In the genomic region with DNA sequence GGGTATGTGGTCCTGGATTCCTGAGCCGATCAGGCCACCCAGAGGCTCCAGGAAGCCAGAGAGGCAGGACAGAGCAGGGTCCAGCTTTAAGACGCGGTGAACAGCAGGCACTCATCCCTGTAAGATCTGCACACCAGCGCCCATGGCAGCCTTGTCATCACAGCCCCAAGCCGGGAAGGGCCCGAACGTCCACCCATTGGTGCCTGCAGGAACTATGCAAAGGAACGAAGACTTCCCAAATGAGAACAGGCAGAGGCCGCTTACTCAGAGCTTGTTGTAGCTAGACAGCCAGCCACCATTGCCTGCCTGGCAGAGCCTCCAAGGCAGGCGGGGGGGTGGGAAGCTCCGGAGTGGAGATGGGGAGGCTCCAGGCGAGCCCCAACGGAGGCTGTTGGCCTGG, we compare ENCODE assay signal across 23 cellular contexts. TPM values are rescaled to one million over a fixed set of nuclear protein-coding genes. Genes with fewer than 3 reads are reported as not detected.
"Had no signal": no experiment of that assay in that cellular context is flagged by ENCODE, and none has a peak within 500 bp of the region (broad histone marks: within the 10 kb centered on the region; RNA-seq: fewer than 3 reads in every experiment).

No MANE protein-coding gene starts in this region.

- H3K36me3 Mint-ChIP-seq: activated CD4-positive, alpha-beta memory T cell treated with anti-CD3 and anti-CD28 coated beads for 36 hours; activated naive CD8-positive, alpha-beta T cell treated with anti-CD3 and anti-CD28 coated beads for 36 hours had no signal

- H3K4me3 Mint-ChIP-seq: activated CD4-positive, alpha-beta memory T cell treated with anti-CD3 and anti-CD28 coated beads for 36 hours; activated CD4-positive, alpha-beta T cell treated with anti-CD3 and anti-CD28 coated beads, Interleukin-2, amount 10 ng/mL, durations not matched to agents 7 days and 5 days; activated naive CD4-positive, alpha-beta T cell treated with anti-CD3 and anti-CD28 coated beads for 36 hours; activated naive CD8-positive, alpha-beta T cell treated with anti-CD3 and anti-CD28 coated beads for 36 hours; activated T-helper 17 cell treated with anti-CD3 and anti-CD28 coated beads, Interleukin-2, amount 50 U/mL, for 72 hours had no signal

- H3K4me3 ChIP-seq: PC-9, SK-N-MC had no signal

- H2AFZ ChIP-seq: PC-9 had no signal

- H3K27ac ChIP-seq: PC-9, SK-N-MC, VCaP had no signal

- H3K27ac Mint-ChIP-seq: activated CD4-positive, alpha-beta memory T cell treated with anti-CD3 and anti-CD28 coated beads for 36 hours; activated CD4-positive, alpha-beta T cell treated with anti-CD3 and anti-CD28 coated beads, Interleukin-2, amount 10 ng/mL, durations not matched to agents 7 days and 5 days; activated naive CD4-positive, alpha-beta T cell treated with anti-CD3 and anti-CD28 coated beads for 36 hours; activated naive CD8-positive, alpha-beta T cell treated with anti-CD3 and anti-CD28 coated beads for 36 hours; activated T-helper 17 cell treated with anti-CD3 and anti-CD28 coated beads, Interleukin-2, amount 50 U/mL, for 72 hours had no signal

- H3K27me3 Mint-ChIP-seq: activated CD4-positive, alpha-beta T cell treated with anti-CD3 and anti-CD28 coated beads, Interleukin-2, amount 10 ng/mL, durations not matched to agents 7 days and 5 days had no signal

- H3K9me3 Mint-ChIP-seq: activated T-helper 17 cell treated with anti-CD3 and anti-CD28 coated beads, Interleukin-2, amount 50 U/mL, for 72 hours had no signal

- H3K4me1 Mint-ChIP-seq: activated CD4-positive, alpha-beta T cell treated with anti-CD3 and anti-CD28 coated beads, Interleukin-2, amount 10 ng/mL, durations not matched to agents 7 days and 5 days; activated naive CD8-positive, alpha-beta T cell treated with anti-CD3 and anti-CD28 coated beads for 36 hours; activated T-helper 17 cell treated with anti-CD3 and anti-CD28 coated beads, Interleukin-2, amount 50 U/mL, for 72 hours had no signal

- ATAC-seq: activated T-helper 17 cell treated with anti-CD3 and anti-CD28 coated beads, Interleukin-2, amount 50 U/mL, for 72 hours had no signal

- H3K4me2 ChIP-seq: PC-9 had no signal

- DNase-seq: activated CD4-positive, alpha-beta memory T cell treated with anti-CD3 and anti-CD28 coated beads for 36 hours; activated CD4-positive, alpha-beta T cell treated with anti-CD3 and anti-CD28 coated beads, Interleukin-2, amount 10 ng/mL, durations not matched to agents 7 days and 5 days; activated CD4-positive, CD25-positive, alpha-beta regulatory T cell; activated gamma-delta T cell; activated naive CD4-positive, alpha-beta T cell treated with anti-CD3 and anti-CD28 coated beads for 36 hours; activated naive CD8-positive, alpha-beta T cell treated with anti-CD3 and anti-CD28 coated beads for 36 hours; activated T-cell treated with anti-CD3 and anti-CD28 coated beads for 4 hours; activated T-cell treated with anti-CD3 and anti-CD28 coated beads, Interleukin-2, amount 50 U/mL, for 48 hours; central memory CD4-positive, alpha-beta T cell; KG1; NCI-H1048; NCI-H146; NCI-H187 treated with DMSO at 0.1 percent for 48 hours; NCI-H2081 treated with DMSO at 0.1 percent for 48 hours; NCI-H446; NCI-H524; PC-9; T-helper 1 cell had no signal

RNA-seq across cellular contexts. Expression of gene ARHGEF16, which starts 12.1 kb away (rescaled TPM):
- total RNA-seq: activated CD4-positive, alpha-beta T cell treated with anti-CD3 and anti-CD28 coated beads, Interleukin-2, amount 10 ng/mL, durations not matched to agents 7 days and 5 days; LHCN-M2; T-helper 2 cell treated with Interferon-gamma antibody and Interleukin-4, amounts not matched to agents 100 ng/mL and 5 ng/mL, for 36 hours had no signal
